In genomic region chr3:17399586-17399985, GRCh38 we compare ENCODE assay signal across 14 cellular contexts.
DNase-seq lines count a peak whose midpoint lies in the region; ATAC-seq and TF ChIP-seq lines count a peak whose summit lies in the region.
"Had no signal": no experiment of that assay in that cellular context is flagged by ENCODE, and none has a peak within 500 bp of the region (broad histone marks: within the 10 kb centered on the region; RNA-seq: fewer than 3 reads in every experiment).

No MANE protein-coding gene starts in this region.

- CTCF ChIA-PET in A673 (lab: Charles Lee), result no interaction called here

- no peak overlapping the region for H3K9ac ChIP-seq in MM.1S (ENCODE audit: low read length)

- H3K9me2 ChIP-seq in MM.1S (replicated peaks; ENCODE audit: insufficient read depth, low read length), result no peaks in the 10 kb centered on the region

- TF ChIP-seq CTCF in MM.1S (IDR thresholded peaks at IDR 0.05; ENCODE audit: low read length) (no peak), A673 (conservative IDR thresholded peaks at IDR 0.05; ENCODE audit: low read depth, low read length) (no peak), GM13977 (IDR thresholded peaks at IDR 0.05; ENCODE audit: extremely low read depth, insufficient read depth, missing control alignments) (no peak)

- DNase-seq in MM.1S (no peak), MV-4-11 (lab: John Stamatoyannopoulos, UW) (no peak), A673 (ENCODE audit: low spot score) (no peak), GM13977 (ENCODE audit: low spot score) (no peak)
- DNase-seq: activated T-cell treated with anti-CD3 and anti-CD28 coated beads, Interleukin-2, amount 50 U/mL, for 24 hours; heart left ventricle; NCI-H446 treated with DMSO at 0.1 percent for 48 hours; Right ventricle myocardium superior had no signal

- no peak overlapping the region for H2AFZ ChIP-seq in MM.1S (ENCODE audit: low read length)

- no peaks in the 10 kb centered on the region for H3F3A ChIP-seq in MM.1S (ENCODE audit: insufficient read depth, low read length)

- H3K9me3 ChIP-seq in MM.1S (replicated peaks; ENCODE audit: insufficient read depth, low read length) (no peaks in the 10 kb centered on the region), A673 (ENCODE audit: low read depth, low read length, poor library complexity, severe bottlenecking) (no peaks in the 10 kb centered on the region)
- H3K9me3 ChIP-seq: heart left ventricle had no signal

- H3K27ac ChIP-seq in MM.1S (ENCODE audit: low read length) (no peak overlapping the region), A673 (ENCODE audit: low read depth, low read length, poor library complexity, severe bottlenecking) (no peak overlapping the region)
- H3K27ac ChIP-seq: C4-2B, heart left ventricle, VCaP had no signal

- no peaks in the 10 kb centered on the region for H3K79me2 ChIP-seq in MM.1S (ENCODE audit: low read length)

- no peaks in the 10 kb centered on the region for H3K36me3 ChIP-seq in MM.1S (replicated peaks; ENCODE audit: insufficient read depth, low read length)
- no peaks in the 10 kb centered on the region for H3K36me3 ChIP-seq in A673 (ENCODE audit: insufficient read depth, low read length, poor library complexity, severe bottlenecking)

- H3K27me3 ChIP-seq in MM.1S (replicated peaks; ENCODE audit: insufficient read depth, low read length) (no peaks in the 10 kb centered on the region), A673 (replicated peaks; ENCODE audit: insufficient read depth, low read depth, low read length, poor library complexity) (no peaks in the 10 kb centered on the region)
- H3K27me3 ChIP-seq: heart left ventricle had no signal

- no peaks in the 10 kb centered on the region for H4K20me1 ChIP-seq in MM.1S (ENCODE audit: insufficient read depth, low read length)

- H3K4me1 ChIP-seq in MM.1S (ENCODE audit: low read length) (peaks cover 11% of the 10 kb centered on the region), A673 (ENCODE audit: insufficient read depth, low read length, poor library complexity, severe bottlenecking) (no peaks in the 10 kb centered on the region)

- no TSS peak for BruUV-seq in A673 (replicated peaks; lab: Mats Ljungman, UMichigan)

- POLR2A ChIA-PET in A673 (lab: Charles Lee; ENCODE audit: low non-redundant PET), result no interaction called here

- peak overlapping the region; percentile 28; the same call in 1 of the 2 replicates for H3K4me2 ChIP-seq in MM.1S (ENCODE audit: low read depth, low read length)

- in situ Hi-C loops in GM13977 (cut with MboI; ENCODE audit: low pct_unique_long_range_greater_than_20kb, low sequenced_read_pairs, unreplicated experiment), result no loop called here

- ATAC-seq in GM18858 (IDR thresholded peaks at IDR 0.05; ENCODE audit: unreplicated experiment) (peak; percentile 28), GM21515 (IDR thresholded peaks at IDR 0.05; ENCODE audit: unreplicated experiment) (peak; percentile 45), HG03039 (IDR thresholded peaks at IDR 0.05; ENCODE audit: unreplicated experiment) (peak; percentile 19)
- no peak for ATAC-seq in activated CD4-positive, CD25-positive, alpha-beta regulatory T cell treated with anti-CD3 and anti-CD28 coated beads, Interleukin-2, amount 50 U/mL, for 24 hours
- ATAC-seq: heart left ventricle had no signal

- intact Hi-C loops in A673 (cut with micrococcal nuclease; ENCODE audit: unreplicated experiment), result no loop called here

- H3K4me3 ChIP-seq in MM.1S (ENCODE audit: low read length) (no peak overlapping the region), A673 (ENCODE audit: low read depth, low read length, poor library complexity, severe bottlenecking) (no peak overlapping the region)
- H3K4me3 ChIP-seq: heart left ventricle had no signal

Comparison
In these comparisons a context has a peak if more than half of its experiments do, and no peak if none do; other contexts are left out.
1. ATAC-seq: peak in GM18858 (single experiment), GM21515 (single experiment) and HG03039 (single experiment); none in activated CD4-positive, CD25-positive, alpha-beta regulatory T cell treated with anti-CD3 and anti-CD28 coated beads, Interleukin-2, amount 50 U/mL, for 24 hours (0 of 2).